13 cellular contexts compared by ENCODE assay signal in the genomic region with DNA sequence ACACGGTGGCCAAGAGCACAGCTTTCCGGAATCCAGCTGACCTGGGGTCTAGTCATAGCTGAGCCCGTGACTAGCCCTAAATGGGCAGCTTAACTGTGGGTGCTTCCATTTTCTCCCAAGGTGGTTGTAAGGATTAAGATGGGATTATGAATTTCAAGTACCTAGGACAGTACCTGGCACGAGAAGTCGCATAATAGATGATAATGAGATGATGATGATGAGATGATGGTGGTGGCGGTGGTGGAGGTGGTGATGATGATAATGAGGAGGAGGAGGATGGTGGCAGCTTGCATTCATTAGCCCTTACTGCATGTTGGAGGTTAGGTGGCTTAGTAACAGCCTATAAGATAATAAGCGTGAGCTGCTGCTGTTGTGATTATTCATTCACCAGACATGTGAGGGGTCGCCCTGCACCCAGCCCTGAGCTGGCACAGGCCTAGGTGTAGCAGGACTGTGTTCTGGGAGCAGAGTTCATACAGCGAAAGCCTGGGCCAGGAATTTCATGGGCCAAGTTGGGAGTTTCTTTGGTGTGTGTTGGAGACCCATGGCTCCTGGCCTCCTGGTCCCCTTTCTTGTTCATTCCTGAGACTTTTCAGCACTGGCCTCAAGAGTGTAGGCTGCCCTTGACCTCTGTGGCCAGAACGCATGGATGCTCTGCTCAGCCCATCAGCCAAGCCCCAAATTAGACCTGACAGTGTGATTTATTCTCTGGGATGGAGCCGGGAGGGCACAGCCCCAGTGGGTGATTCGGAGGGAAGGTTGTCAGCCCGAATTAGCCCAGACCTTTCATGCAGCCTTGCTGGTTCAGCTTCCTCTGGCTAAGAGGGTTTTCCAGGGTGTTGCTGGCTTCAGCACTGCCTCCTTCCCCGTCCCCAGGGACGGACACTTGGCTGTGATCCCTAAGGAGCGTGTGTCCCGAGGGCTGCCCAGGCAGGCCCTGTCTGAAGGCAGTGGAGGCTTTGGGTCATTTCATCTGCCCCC.
DNase-seq lines count a peak whose midpoint lies in the region; ATAC-seq and TF ChIP-seq lines count a peak whose summit lies in the region.
"Had no signal": no experiment of that assay in that cellular context is flagged by ENCODE, and none has a peak within 500 bp of the region (broad histone marks: within the 10 kb centered on the region; RNA-seq: fewer than 3 reads in every experiment).

No MANE protein-coding gene starts in this region.

- no peaks in the 10 kb centered on the region; the same call in 1 of the 2 replicates for H3K9me3 ChIP-seq in HEK293 (ENCODE audit: control insufficient read depth, insufficient read depth, low read depth, low read length)
- no peaks in the 10 kb centered on the region for H3K9me3 ChIP-seq in upper lobe of right lung
- H3K9me3 ChIP-seq: Peyer's patch had no signal

- H3K27me3 ChIP-seq in ACC112 (ENCODE audit: insufficient read depth, low read length), result no peaks in the 10 kb centered on the region
- no peaks in the 10 kb centered on the region for H3K27me3 ChIP-seq in upper lobe of right lung
- H3K27me3 ChIP-seq: Peyer's patch had no signal

- H3K4me3 ChIP-seq in ACC112 (ENCODE audit: low read depth, low read length), result no peak overlapping the region
- no peak overlapping the region for H3K4me3 ChIP-seq in HEK293 (ENCODE audit: low read depth, low read length)
- no peak overlapping the region for H3K4me3 ChIP-seq in upper lobe of right lung
- H3K4me3 ChIP-seq: Peyer's patch had no signal

- CTCF ChIA-PET in HEK293 (lab: Yijun Ruan, JAX), result interaction anchor here (0.6 to 2.0 kb wide), 5 partner anchors 13 to 133 kb away, joined by 3 to 10 read pairs (median 3); no protein-coding TSS in a partner anchor

- H3K36me3 ChIP-seq in ACC112 (ENCODE audit: insufficient read depth, low read length) (0 out of 2 replicates have a peak, but pooled peaks cover 2% of the 10 kb centered on the region), HEK293 (ENCODE audit: control insufficient read depth in 2 of 2, insufficient read depth in 1 of 2, low read length in 2 of 2) (peaks cover 0 to 8% of the 10 kb centered on the region in 2 experiments; a peak in 2 of 3 replicates), upper lobe of right lung (no peaks in the 10 kb centered on the region)
- H3K36me3 ChIP-seq: Peyer's patch had no signal

- no peaks in the 10 kb centered on the region for H3K79me2 ChIP-seq in ACC112 (ENCODE audit: control insufficient read depth, insufficient read depth, low read length, unreplicated experiment)

- H2AFZ ChIP-seq in ACC112 (ENCODE audit: low read length, unreplicated experiment), result no peak overlapping the region

- H3K4me1 ChIP-seq in ACC112 (ENCODE audit: control insufficient read depth, insufficient read depth, low read length, unreplicated experiment) (peaks cover 18% of the 10 kb centered on the region), HEK293 (ENCODE audit: control insufficient read depth, insufficient read depth, low read length) (0 out of 2 replicates have a peak, but pooled peaks cover 2% of the 10 kb centered on the region), upper lobe of right lung (peaks cover 20% of the 10 kb centered on the region)

- peak overlapping the region; percentile 54 for H3K27ac ChIP-seq in ACC112 (ENCODE audit: low read depth, low read length)
- H3K27ac ChIP-seq in HEK293 (ENCODE audit: extremely low read depth, low read depth, low read length), result no peak overlapping the region
- H3K27ac ChIP-seq in VCaP, result peak overlapping the region; percentile 19; the same call in 1 of the 2 replicates
- H3K27ac ChIP-seq in upper lobe of right lung, result no peak overlapping the region

- TF ChIP-seq CTCF in HEK293 (tag by site-specific recombination; IDR thresholded peaks at IDR 0.05), result no peak
- no peak for TF ChIP-seq CTCF in VCaP (conservative IDR thresholded peaks at IDR 0.05)
- no peak for TF ChIP-seq CTCF in upper lobe of right lung (IDR thresholded peaks at IDR 0.05)

- ATAC-seq in left lobe of liver (peak; percentile 33), upper lobe of right lung (no peak), HG02623 (IDR thresholded peaks at IDR 0.05; ENCODE audit: unreplicated experiment) (no peak), HG03159 (IDR thresholded peaks at IDR 0.05; ENCODE audit: unreplicated experiment) (no peak)
- ATAC-seq: activated CD4-positive, alpha-beta T cell treated with anti-CD3 and anti-CD28 coated beads for 36 hours had no signal

- POLR2A ChIA-PET in HEK293 (lab: Yijun Ruan, JAX), result no interaction called here

- intact Hi-C loops in upper lobe of right lung (cut with DNase I), result no loop called here

- DNase-seq in left lobe of liver (ENCODE audit: low spot score) (no peak), upper lobe of right lung (no peak), LoVo (ENCODE audit: low spot score) (no peak)
- DNase-seq: activated CD4-positive, alpha-beta T cell treated with anti-CD3 and anti-CD28 coated beads for 36 hours; CD4-positive, alpha-beta memory T cell; NCI-H1092 treated with DMSO at 0.1 percent for 48 hours; Peyer's patch; small intestine had no signal

TF ChIP-seq in HEK293, 187 proteins besides CTCF, POLR2A, EP300 and RAD21 (continues in another document):
- no peak for TF ChIP-seq ZNF654 (tag by site-specific recombination; IDR thresholded peaks at IDR 0.05; ENCODE audit: low read depth)
- TF ChIP-seq ZNF121 (tag by site-specific recombination; IDR thresholded peaks at IDR 0.05), result no peak
- peak; percentile 39; the same call in 1 of the 2 replicates for TF ChIP-seq ZFHX2 (tag by site-specific recombination; conservative IDR thresholded peaks at IDR 0.05)
- TF ChIP-seq ZNF184 (tag by site-specific recombination; IDR thresholded peaks at IDR 0.05), result no peak
- no peak for TF ChIP-seq ZNF629 (tag by site-specific recombination; IDR thresholded peaks at IDR 0.05)
- no peak for TF ChIP-seq RBAK (tag by site-specific recombination; IDR thresholded peaks at IDR 0.05)
- TF ChIP-seq ZNF391 (tag by site-specific recombination; IDR thresholded peaks at IDR 0.05; ENCODE audit: borderline replicate concordance, low read depth), result no peak
- TF ChIP-seq IKZF3 (tag by site-specific recombination; IDR thresholded peaks at IDR 0.05), result peak; percentile 11; the same call in 1 of the 2 replicates
- peak; percentile 85; the same call in 1 of the 2 replicates for TF ChIP-seq ZBTB48 (tag by site-specific recombination; IDR thresholded peaks at IDR 0.05)
- TF ChIP-seq ZNF274 (IDR thresholded peaks at IDR 0.05; ENCODE audit: low read length), result no peak
- 0 out of 2 replicates have a peak, but pooled peaks have one; percentile 20 for TF ChIP-seq ZNF274 (tag by site-specific recombination; IDR thresholded peaks at IDR 0.05; ENCODE audit: borderline replicate concordance)
- TF ChIP-seq ZNF837 (tag by site-specific recombination; IDR thresholded peaks at IDR 0.05), result no peak
- TF ChIP-seq, protein P1, sequence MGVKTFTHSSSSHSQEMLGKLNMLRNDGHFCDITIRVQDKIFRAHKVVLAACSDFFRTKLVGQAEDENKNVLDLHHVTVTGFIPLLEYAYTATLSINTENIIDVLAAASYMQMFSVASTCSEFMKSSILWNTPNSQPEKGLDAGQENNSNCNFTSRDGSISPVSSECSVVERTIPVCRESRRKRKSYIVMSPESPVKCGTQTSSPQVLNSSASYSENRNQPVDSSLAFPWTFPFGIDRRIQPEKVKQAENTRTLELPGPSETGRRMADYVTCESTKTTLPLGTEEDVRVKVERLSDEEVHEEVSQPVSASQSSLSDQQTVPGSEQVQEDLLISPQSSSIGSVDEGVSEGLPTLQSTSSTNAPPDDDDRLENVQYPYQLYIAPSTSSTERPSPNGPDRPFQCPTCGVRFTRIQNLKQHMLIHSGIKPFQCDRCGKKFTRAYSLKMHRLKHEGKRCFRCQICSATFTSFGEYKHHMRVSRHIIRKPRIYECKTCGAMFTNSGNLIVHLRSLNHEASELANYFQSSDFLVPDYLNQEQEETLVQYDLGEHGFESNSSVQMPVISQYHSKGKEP (tag by site-specific recombination; IDR thresholded peaks at IDR 0.05), result no peak
- TF ChIP-seq, protein P2, sequence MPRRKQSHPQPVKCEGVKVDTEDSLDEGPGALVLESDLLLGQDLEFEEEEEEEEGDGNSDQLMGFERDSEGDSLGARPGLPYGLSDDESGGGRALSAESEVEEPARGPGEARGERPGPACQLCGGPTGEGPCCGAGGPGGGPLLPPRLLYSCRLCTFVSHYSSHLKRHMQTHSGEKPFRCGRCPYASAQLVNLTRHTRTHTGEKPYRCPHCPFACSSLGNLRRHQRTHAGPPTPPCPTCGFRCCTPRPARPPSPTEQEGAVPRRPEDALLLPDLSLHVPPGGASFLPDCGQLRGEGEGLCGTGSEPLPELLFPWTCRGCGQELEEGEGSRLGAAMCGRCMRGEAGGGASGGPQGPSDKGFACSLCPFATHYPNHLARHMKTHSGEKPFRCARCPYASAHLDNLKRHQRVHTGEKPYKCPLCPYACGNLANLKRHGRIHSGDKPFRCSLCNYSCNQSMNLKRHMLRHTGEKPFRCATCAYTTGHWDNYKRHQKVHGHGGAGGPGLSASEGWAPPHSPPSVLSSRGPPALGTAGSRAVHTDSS (tag by site-specific recombination; IDR thresholded peaks at IDR 0.05), result peak; percentile 39; the same call in 1 of the 2 replicates
- no peak for TF ChIP-seq ZNF366 (tag by site-specific recombination; conservative IDR thresholded peaks at IDR 0.05)

Comparison
In these comparisons a context has a peak if more than half of its experiments do, and no peak if none do; other contexts are left out.
1. H3K27ac ChIP-seq: peak in ACC112 (single experiment) and VCaP (single experiment); none in HEK293 (single experiment) and upper lobe of right lung (single experiment).